Comparison of ENCODE assay signal across 19 cellular contexts in the genomic region with DNA sequence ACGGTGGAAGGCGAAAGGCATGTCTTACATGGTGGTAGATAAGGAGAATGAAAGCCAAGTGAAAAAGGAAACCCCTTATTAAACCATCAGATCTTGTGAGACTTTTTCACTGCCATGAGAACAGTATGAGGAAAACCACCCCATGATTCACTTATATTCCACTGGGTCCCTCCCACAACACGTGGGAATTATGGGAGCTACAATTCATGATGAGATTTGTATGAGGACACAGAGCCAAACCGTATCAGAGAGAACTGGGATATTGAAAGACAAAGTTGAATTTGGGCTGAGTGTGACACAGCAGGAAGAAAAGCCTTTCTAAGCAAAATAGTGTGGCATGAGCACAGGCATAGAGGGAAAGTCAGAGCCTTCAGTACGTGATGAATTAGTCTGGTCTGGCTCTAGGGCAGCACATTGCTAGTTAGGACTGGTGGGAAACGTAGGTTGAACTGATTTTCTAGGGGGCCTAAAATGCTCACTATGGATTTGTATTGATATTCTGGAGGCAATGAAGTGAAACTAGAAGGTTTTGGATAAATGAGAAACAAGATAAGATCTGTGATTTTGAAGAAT.
A peak's percentile ranks its signal among the peaks of the same experiment; 100 is the strongest.
DNase-seq lines count a peak whose midpoint lies in the region; ATAC-seq and TF ChIP-seq lines count a peak whose summit lies in the region.
"Had no signal": no experiment of that assay in that cellular context is flagged by ENCODE, and none has a peak within 500 bp of the region (broad histone marks: within the 10 kb centered on the region; RNA-seq: fewer than 3 reads in every experiment).

No MANE protein-coding gene starts in this region.

- H3K9me3 Mint-ChIP-seq in osteocyte (ENCODE audit: unreplicated experiment) = no peaks in the 10 kb centered on the region

- no peaks in the 10 kb centered on the region for H4K20me1 ChIP-seq in GM23248 (ENCODE audit: insufficient read depth)

- no peaks in the 10 kb centered on the region for H3K36me3 Mint-ChIP-seq in osteocyte (ENCODE audit: unreplicated experiment)

- 48 to 53% methylated on average over 6 of the region's 6 CpGs for WGBS in GM23248 (ENCODE audit: low coverage in 1 of 2, low lambda C conversion rate in 2 of 2, missing lambda C conversion rate in 2 of 2), 2 experiments

- H3K4me3 ChIP-seq in GM23248 (no peak overlapping the region), epithelial cell of esophagus (ENCODE audit: low read length) (no peak overlapping the region)

- H3K9me3 ChIP-seq in GM23248 (ENCODE audit: low read depth) = no peaks in the 10 kb centered on the region

- H3K27me3 Mint-ChIP-seq in osteocyte (ENCODE audit: unreplicated experiment) = no peaks in the 10 kb centered on the region

- peak overlapping the region; percentile 5 for H3K27ac Mint-ChIP-seq in osteocyte (ENCODE audit: unreplicated experiment)

- H3K9ac ChIP-seq in GM23248 = no peak overlapping the region
- H3K9ac ChIP-seq: KMS-11 had no signal

- ATAC-seq in GM19463 (IDR thresholded peaks at IDR 0.05; ENCODE audit: unreplicated experiment) (no peak), HG03432 (IDR thresholded peaks at IDR 0.05; ENCODE audit: unreplicated experiment) (no peak)
- ATAC-seq: Panc1 had no signal

- H3K4me3 Mint-ChIP-seq in osteocyte (ENCODE audit: unreplicated experiment) = no peak overlapping the region

- TF ChIP-seq CTCF in epithelial cell of esophagus (IDR thresholded peaks at IDR 0.05; ENCODE audit: insufficient read depth, low read depth, low read length, missing control alignments) (no peak), osteocyte (IDR thresholded peaks at IDR 0.05) (no peak)

- H3K27me3 ChIP-seq in GM23248 (replicated peaks; ENCODE audit: insufficient read depth) = no peaks in the 10 kb centered on the region

- in situ Hi-C loops in GM23248 (cut with MboI) = no loop called here

- peaks cover 30% of the 10 kb centered on the region for H3F3A ChIP-seq in GM23248 (ENCODE audit: insufficient read depth)

- peaks cover 52% of the 10 kb centered on the region for H3K4me1 ChIP-seq in GM23248 (ENCODE audit: insufficient read depth)

- H3K4me1 Mint-ChIP-seq in osteocyte (ENCODE audit: unreplicated experiment) = peaks cover 46% of the 10 kb centered on the region

- peak overlapping the region; percentile 65 for H3K27ac ChIP-seq in GM23248
- H3K27ac ChIP-seq: KMS-11 had no signal

- H3K36me3 ChIP-seq in GM23248 (ENCODE audit: low read depth) = no peaks in the 10 kb centered on the region

- DNase-seq in GM23248 (peak; percentile 50), OCI-M1 (lab: John Stamatoyannopoulos, UW) (peak; percentile 4), epithelial cell of esophagus (ENCODE audit: low read depth) (peak; percentile 53), osteocyte (ENCODE audit: extremely low spot score, unreplicated experiment) (no peak), activated gamma-delta T cell treated with Interleukin-2 at 50 U/mL for 16 hours (no peak)
- DNase-seq: C1 segment of cervical spinal cord, COR-L47, DMS 273 treated with DMSO at 0.1 percent for 48 hours, DND-41, GOT3, NCI-H1417, NCI-H187 treated with DMSO at 0.1 percent for 48 hours, NCI-H345, NCI-H524 treated with DMSO at 0.1 percent for 48 hours, SW 1271 had no signal

- H3K4me2 ChIP-seq in GM23248 (ENCODE audit: unreplicated experiment) = no peak overlapping the region
- H3K4me2 ChIP-seq: KMS-11 had no signal

- H3K79me2 ChIP-seq in GM23248 (ENCODE audit: insufficient read depth) = no peaks in the 10 kb centered on the region

- no peaks in the 10 kb centered on the region for H3K9me2 ChIP-seq in GM23248 (ENCODE audit: insufficient read depth)

- peak overlapping the region; percentile 17; the same call in 1 of the 2 replicates for H2AFZ ChIP-seq in GM23248

Comparison
In these comparisons a context has a peak if more than half of its experiments do, and no peak if none do; other contexts are left out.
1. DNase-seq: peak in GM23248 (single experiment), OCI-M1 (single experiment) and epithelial cell of esophagus (single experiment); none in osteocyte (single experiment) and activated gamma-delta T cell treated with Interleukin-2 at 50 U/mL for 16 hours (single experiment).